32 cellular contexts compared by ENCODE assay signal in the genomic region with DNA sequence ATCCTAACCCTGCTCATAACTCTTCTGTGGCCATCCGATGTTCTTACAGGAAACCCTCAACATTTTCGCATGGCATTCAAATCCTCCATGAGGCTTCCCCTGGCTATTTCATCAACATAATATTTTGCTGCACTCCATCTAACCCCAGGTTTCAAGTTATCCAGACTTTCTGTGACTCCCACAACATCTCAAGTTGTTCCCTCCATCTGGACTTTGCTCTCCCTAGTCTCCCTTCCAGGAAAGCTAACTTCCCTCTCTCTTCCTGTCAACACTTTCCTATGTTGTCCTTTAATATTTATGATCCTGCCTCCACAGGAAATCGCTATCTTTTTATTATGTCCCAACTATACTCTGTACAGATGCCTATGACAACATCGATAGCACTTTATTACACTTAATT.
"Had no signal": no experiment of that assay in that cellular context is flagged by ENCODE, and none has a peak within 500 bp of the region (broad histone marks: within the 10 kb centered on the region; RNA-seq: fewer than 3 reads in every experiment).

No MANE protein-coding gene starts in this region.

- ATAC-seq: activated CD8-positive, alpha-beta memory T cell treated with anti-CD3 and anti-CD28 coated beads, Interleukin-2, amount 10 ng/mL, durations not matched to agents 7 days and 5 days; activated T-cell treated with anti-CD3 and anti-CD28 coated beads, Interleukin-2, amount 50 U/mL, for 72 hours; activated T-helper 17 cell treated with anti-CD3 and anti-CD28 coated beads, Interleukin-2, amount 50 U/mL, for 72 hours had no signal

- H3K4me3 Mint-ChIP-seq: activated CD4-positive, alpha-beta memory T cell treated with anti-CD3 and anti-CD28 coated beads, Interleukin-2, amount 10 ng/mL, durations not matched to agents 7 days and 5 days; activated CD8-positive, alpha-beta memory T cell treated with anti-CD3 and anti-CD28 coated beads, Interleukin-2, amount 10 ng/mL, durations not matched to agents 7 days and 5 days; activated naive CD8-positive, alpha-beta T cell treated with anti-CD3 and anti-CD28 coated beads for 36 hours; activated T-cell treated with anti-CD3 and anti-CD28 coated beads, Interleukin-2, amount 50 U/mL, for 72 hours; activated T-helper 17 cell treated with anti-CD3 and anti-CD28 coated beads, Interleukin-2, amount 50 U/mL, for 72 hours; T-helper 1 cell treated with Interleukin-12 subunit alpha and Interleukin-12 subunit beta and Interleukin-4 antibody, amounts not matched to agents 30 μg/mL and 1 μg/mL, for 36 hours; T-helper 2 cell treated with Interferon-gamma antibody and Interleukin-4, amounts not matched to agents 5 μg/mL and 100 μg/mL, for 36 hours had no signal

- H3K9me3 Mint-ChIP-seq: activated CD4-positive, alpha-beta memory T cell treated with anti-CD3 and anti-CD28 coated beads, Interleukin-2, amount 10 ng/mL, durations not matched to agents 7 days and 5 days; activated naive CD8-positive, alpha-beta T cell treated with anti-CD3 and anti-CD28 coated beads for 36 hours; activated T-cell treated with anti-CD3 and anti-CD28 coated beads, Interleukin-2, amount 50 U/mL, for 72 hours; T-helper 1 cell treated with Interleukin-12 subunit alpha and Interleukin-12 subunit beta and Interleukin-4 antibody, amounts not matched to agents 30 μg/mL and 1 μg/mL, for 36 hours; T-helper 2 cell treated with Interferon-gamma antibody and Interleukin-4, amounts not matched to agents 5 μg/mL and 100 μg/mL, for 36 hours had no signal

- DNase-seq: activated CD4-positive, alpha-beta memory T cell treated with anti-CD3 and anti-CD28 coated beads, Interleukin-2, amount 10 ng/mL, durations not matched to agents 7 days and 5 days; activated CD4-positive, alpha-beta T cell treated with anti-CD3 and anti-CD28 coated beads for 1 hour; activated CD4-positive, alpha-beta T cell treated with anti-CD3 and anti-CD28 coated beads for 48 hours; activated CD4-positive, CD25-positive, alpha-beta regulatory T cell; activated CD8-positive, alpha-beta memory T cell treated with anti-CD3 and anti-CD28 coated beads for 24 hours; activated CD8-positive, alpha-beta memory T cell treated with anti-CD3 and anti-CD28 coated beads, Interleukin-2, amount 10 ng/mL, durations not matched to agents 7 days and 5 days; activated CD8-positive, alpha-beta memory T cell treated with anti-CD3 and anti-CD28 coated beads, Interleukin-2, amount 50 U/mL, for 48 hours; activated effector memory CD4-positive, alpha-beta T cell treated with anti-CD3 and anti-CD28 coated beads, Interleukin-2, amount 50 U/mL, for 16 hours; activated naive CD4-positive, alpha-beta T cell; activated naive CD4-positive, alpha-beta T cell treated with anti-CD3 and anti-CD28 coated beads, Interleukin-2, amount 50 U/mL, for 16 hours; activated naive CD8-positive, alpha-beta T cell treated with anti-CD3 and anti-CD28 coated beads for 36 hours; activated T-cell treated with anti-CD3 and anti-CD28 coated beads, Interleukin-2, amount 50 U/mL, for 72 hours; amniotic stem cell; aorta; brain microvascular endothelial cell; central memory CD4-positive, alpha-beta T cell; Karpas-422; NCI-H1105; NCI-H1417 treated with DMSO at 0.1 percent for 48 hours; NCI-H187 treated with DMSO at 0.1 percent for 48 hours; NCI-H2081; NCI-H2171 treated with DMSO at 0.1 percent for 48 hours; NCI-H2227 treated with DMSO at 0.1 percent for 48 hours; NCI-H446; NCI-H510A treated with DMSO at 0.1 percent for 48 hours; NK-92 treated with Interleukin-12 subunit alpha and Interleukin-12 subunit beta, amount 100 ng/mL, for 24 hours; OCI-M1; Right ventricle myocardium superior; WERI-Rb-1 had no signal

- H3K4me1 Mint-ChIP-seq: activated CD4-positive, alpha-beta memory T cell treated with anti-CD3 and anti-CD28 coated beads, Interleukin-2, amount 10 ng/mL, durations not matched to agents 7 days and 5 days; activated CD8-positive, alpha-beta memory T cell treated with anti-CD3 and anti-CD28 coated beads, Interleukin-2, amount 10 ng/mL, durations not matched to agents 7 days and 5 days; activated naive CD8-positive, alpha-beta T cell treated with anti-CD3 and anti-CD28 coated beads for 36 hours; activated T-helper 17 cell treated with anti-CD3 and anti-CD28 coated beads, Interleukin-2, amount 50 U/mL, for 72 hours had no signal

- H3K27ac Mint-ChIP-seq: activated CD4-positive, alpha-beta memory T cell treated with anti-CD3 and anti-CD28 coated beads, Interleukin-2, amount 10 ng/mL, durations not matched to agents 7 days and 5 days; activated CD8-positive, alpha-beta memory T cell treated with anti-CD3 and anti-CD28 coated beads, Interleukin-2, amount 10 ng/mL, durations not matched to agents 7 days and 5 days; activated naive CD8-positive, alpha-beta T cell treated with anti-CD3 and anti-CD28 coated beads for 36 hours; activated T-cell treated with anti-CD3 and anti-CD28 coated beads, Interleukin-2, amount 50 U/mL, for 72 hours; activated T-helper 17 cell treated with anti-CD3 and anti-CD28 coated beads, Interleukin-2, amount 50 U/mL, for 72 hours; T-helper 1 cell treated with Interleukin-12 subunit alpha and Interleukin-12 subunit beta and Interleukin-4 antibody, amounts not matched to agents 30 μg/mL and 1 μg/mL, for 36 hours; T-helper 2 cell treated with Interferon-gamma antibody and Interleukin-4, amounts not matched to agents 5 μg/mL and 100 μg/mL, for 36 hours had no signal

- H3K36me3 Mint-ChIP-seq: activated CD8-positive, alpha-beta memory T cell treated with anti-CD3 and anti-CD28 coated beads, Interleukin-2, amount 10 ng/mL, durations not matched to agents 7 days and 5 days; activated naive CD8-positive, alpha-beta T cell treated with anti-CD3 and anti-CD28 coated beads for 36 hours had no signal
